ENCODE assay signal across 25 cellular contexts in genomic region chr1:199861020-199861795, GRCh38.
DNase-seq lines count a peak whose midpoint lies in the region; ATAC-seq and TF ChIP-seq lines count a peak whose summit lies in the region.
"Had no signal": no experiment of that assay in that cellular context is flagged by ENCODE, and none has a peak within 500 bp of the region (broad histone marks: within the 10 kb centered on the region; RNA-seq: fewer than 3 reads in every experiment).

No MANE protein-coding gene starts in this region.

- no peak overlapping the region for H2BK5ac ChIP-seq in neuronal stem cell (ENCODE audit: low read length)

- no peaks in the 10 kb centered on the region for H3K36me3 Mint-ChIP-seq in nephron progenitor cell (ENCODE audit: low read depth)

- peak; percentile 13 for DNase-seq in GDM1 (lab: John Stamatoyannopoulos, UW)
- DNase-seq in M059J (ENCODE audit: low read depth) = peak; percentile 39
- peak; percentile 17 for DNase-seq in adipocyte (ENCODE audit: low read depth)
- no peak for DNase-seq in nephron progenitor cell
- DNase-seq in neuronal stem cell (ENCODE audit: low spot score) = no peak
- no peak for DNase-seq in activated CD4-positive, alpha-beta T cell treated with anti-CD3 and anti-CD28 coated beads, Interleukin-2, amount 50 U/mL, for 4 hours
- DNase-seq: activated CD8-positive, alpha-beta memory T cell treated with anti-CD3 and anti-CD28 coated beads, Interleukin-2, amount 50 U/mL, for 48 hours; AML-193; body of pancreas; effector memory CD4-positive, alpha-beta T cell; kidney; mammary epithelial cell; NCI-H1436 treated with DMSO at 0.1 percent for 48 hours; NCI-H774; nucleus accumbens; PC-3; retina; SIG-M5; stimulated activated CD4-positive, alpha-beta T cell treated with anti-CD3 and anti-CD28 coated beads, Interleukin-4, amount 100 ng/mL, for 24 hours; thyroid gland had no signal

- no peak overlapping the region for H3K14ac ChIP-seq in neuronal stem cell (ENCODE audit: low read length)

- no peak overlapping the region for H3K4ac ChIP-seq in neuronal stem cell (ENCODE audit: low read length)

- H2BK12ac ChIP-seq in neuronal stem cell (ENCODE audit: low read length) = no peak overlapping the region

- no peak for TF ChIP-seq CTCF in nephron progenitor cell (IDR thresholded peaks at IDR 0.05)

- no peaks in the 10 kb centered on the region for H3K79me1 ChIP-seq in neuronal stem cell (ENCODE audit: low read depth, low read length)

- no peak overlapping the region for H2AK5ac ChIP-seq in neuronal stem cell (ENCODE audit: low read depth, low read length)

- no peak overlapping the region for H3K4me3 Mint-ChIP-seq in nephron progenitor cell
- H3K4me3 Mint-ChIP-seq: stimulated activated naive CD8-positive, alpha-beta T cell treated with anti-CD3 and anti-CD28 coated beads, Interleukin-15, Interleukin-2, amounts not matched to agents 100 ng/mL and 50 ng/mL, for 24 hours had no signal

- H3K27me3 ChIP-seq in adipocyte (replicated peaks; ENCODE audit: control insufficient read depth, insufficient read depth, low read length) (no peaks in the 10 kb centered on the region), neuronal stem cell (ENCODE audit: control insufficient read depth in 3 of 3, insufficient read depth in 3 of 3, low read depth in 1 of 3, low read length in 3 of 3) (no peaks in the 10 kb centered on the region)
- H3K27me3 ChIP-seq: body of pancreas, MG63, thyroid gland had no signal

- H3K18ac ChIP-seq in neuronal stem cell (ENCODE audit: low read length) = no peak overlapping the region

- H3K9me3 Mint-ChIP-seq in nephron progenitor cell = no peaks in the 10 kb centered on the region
- H3K9me3 Mint-ChIP-seq: stimulated activated naive CD8-positive, alpha-beta T cell treated with anti-CD3 and anti-CD28 coated beads, Interleukin-15, Interleukin-2, amounts not matched to agents 100 ng/mL and 50 ng/mL, for 24 hours had no signal

- no peak overlapping the region for H2BK120ac ChIP-seq in neuronal stem cell (ENCODE audit: low read depth, low read length)

- no peak overlapping the region for H3K23ac ChIP-seq in neuronal stem cell (ENCODE audit: low read depth, low read length, poor library complexity)

- H2AFZ ChIP-seq in neuronal stem cell (ENCODE audit: low read length) = no peak overlapping the region

- H3K4me1 ChIP-seq in adipocyte (ENCODE audit: control insufficient read depth, insufficient read depth, low read length) (peaks cover 31% of the 10 kb centered on the region), neuronal stem cell (ENCODE audit: control insufficient read depth in 2 of 2, insufficient read depth in 1 of 2, low read depth in 1 of 2, low read length in 2 of 2) (peaks cover 2 to 4% of the 10 kb centered on the region in 2 donors)
- H3K4me1 ChIP-seq: body of pancreas, thyroid gland had no signal

- H3K36me3 ChIP-seq in adipocyte (ENCODE audit: control insufficient read depth, insufficient read depth, low read length, severe bottlenecking) (no peaks in the 10 kb centered on the region), neuronal stem cell (replicated peaks in 1 of 2; ENCODE audit: control insufficient read depth in 2 of 2, insufficient read depth in 2 of 2, low read length in 2 of 2) (no peaks in the 10 kb centered on the region)
- H3K36me3 ChIP-seq: MG63, thyroid gland had no signal

- H3K4me3 ChIP-seq in adipocyte (ENCODE audit: low read length) = no peak overlapping the region
- no peak overlapping the region for H3K4me3 ChIP-seq in neuronal stem cell (ENCODE audit: low read length in 2 of 2)
- H3K4me3 ChIP-seq: body of pancreas, MG63, thyroid gland had no signal

- peak overlapping the region; percentile 53 for H3K27ac Mint-ChIP-seq in nephron progenitor cell
- H3K27ac Mint-ChIP-seq: stimulated activated naive CD8-positive, alpha-beta T cell treated with anti-CD3 and anti-CD28 coated beads, Interleukin-15, Interleukin-2, amounts not matched to agents 100 ng/mL and 50 ng/mL, for 24 hours had no signal

- no CpG with 5 or more reads among the region's 3 CpGs for WGBS in neuronal stem cell (ENCODE audit: extremely low coverage in 2 of 2, insufficient read length in 2 of 2, insufficient replicate concordance in 1 of 2), 2 donors

- H3K27ac ChIP-seq in neuronal stem cell (replicated peaks; ENCODE audit: low read length) = no peak overlapping the region
- H3K27ac ChIP-seq: body of pancreas, HL-60, thyroid gland, VCaP had no signal

- H4K8ac ChIP-seq in neuronal stem cell (ENCODE audit: low read depth, low read length) = no peak overlapping the region

- no peak overlapping the region for H2BK15ac ChIP-seq in neuronal stem cell (ENCODE audit: low read length)

- no peaks in the 10 kb centered on the region for H3K27me3 Mint-ChIP-seq in nephron progenitor cell (ENCODE audit: low read depth, poor library complexity)

- H3K4me1 Mint-ChIP-seq in nephron progenitor cell = peaks cover 42% of the 10 kb centered on the region

- H4K91ac ChIP-seq in neuronal stem cell (ENCODE audit: low read depth, low read length, poor library complexity) = no peak overlapping the region

- no peak overlapping the region for H3K4me2 ChIP-seq in neuronal stem cell (ENCODE audit: insufficient read depth, low read length, poor library complexity, severe bottlenecking)

- no peak for ATAC-seq in HG02798 (IDR thresholded peaks at IDR 0.05; ENCODE audit: poor library complexity, unreplicated experiment)
- ATAC-seq: body of pancreas, PC-3 had no signal

- no peak overlapping the region for H3K9ac ChIP-seq in adipocyte (ENCODE audit: low read length)
- H3K9ac ChIP-seq in neuronal stem cell (ENCODE audit: low read depth, low read length, poor library complexity) = no peak overlapping the region

- H3K9me3 ChIP-seq in adipocyte (ENCODE audit: control insufficient read depth, low read length) (no peaks in the 10 kb centered on the region), neuronal stem cell (replicated peaks in 1 of 2; ENCODE audit: control insufficient read depth in 2 of 2, insufficient read depth in 1 of 2, low read depth in 1 of 2, low read length in 2 of 2) (no peaks in the 10 kb centered on the region)
- H3K9me3 ChIP-seq: body of pancreas, MG63, thyroid gland had no signal

Comparison
In these comparisons a context has a peak if more than half of its experiments do, and no peak if none do; other contexts are left out.
1. DNase-seq: peak in GDM1 (single experiment), M059J (single experiment) and adipocyte (single experiment); none in nephron progenitor cell (single experiment), neuronal stem cell (single experiment) and activated CD4-positive, alpha-beta T cell treated with anti-CD3 and anti-CD28 coated beads, Interleukin-2, amount 50 U/mL, for 4 hours (0 of 2).